Comparison of ENCODE assay signal across 16 cellular contexts in the genomic region with DNA sequence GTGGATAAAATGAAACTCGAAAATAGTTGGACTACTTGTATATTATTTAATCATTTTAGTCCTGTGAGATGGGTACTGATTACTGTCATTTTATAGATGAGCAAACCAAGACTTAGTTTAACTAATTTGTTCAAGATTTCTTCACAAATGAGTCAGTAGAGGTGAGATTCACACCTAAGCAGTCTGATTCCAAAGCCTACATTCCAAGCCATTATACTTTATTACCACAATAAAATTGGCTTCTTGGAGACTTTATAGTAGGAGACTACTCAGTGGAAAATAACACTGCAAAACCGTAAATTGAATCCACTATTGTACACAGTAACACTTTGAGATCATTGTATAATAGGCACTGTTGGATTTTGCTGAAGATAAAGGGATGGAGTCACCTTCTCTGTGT. TPM values are rescaled to one million over a fixed set of nuclear protein-coding genes. Genes with fewer than 3 reads are reported as not detected.
A peak's percentile ranks its signal among the peaks of the same experiment; 100 is the strongest.
DNase-seq lines count a peak whose midpoint lies in the region; ATAC-seq and TF ChIP-seq lines count a peak whose summit lies in the region.
"Had no signal": no experiment of that assay in that cellular context is flagged by ENCODE, and none has a peak within 500 bp of the region (broad histone marks: within the 10 kb centered on the region; RNA-seq: fewer than 3 reads in every experiment).

No MANE protein-coding gene starts in this region.

- BruUV-seq in OCI-LY7 (replicated peaks; lab: Mats Ljungman, UMichigan) = no TSS peak

- POLR2A ChIA-PET in activated CD4-positive, alpha-beta T cell treated with anti-CD3 and anti-CD28 coated beads, Interleukin-2, amount 10 ng/mL, durations not matched to agents 7 days and 5 days (lab: Charles Lee) = no interaction called here
- POLR2A ChIA-PET in OCI-LY7 (lab: Charles Lee) = no interaction called here

- H3K4me3 ChIP-seq in OCI-LY7 (ENCODE audit: low read depth, low read length, poor library complexity, severe bottlenecking) (peak overlapping the region; percentile 87), colonic mucosa (no peak overlapping the region), spleen (peak overlapping the region in 1 of 8 donors; percentile 85)

- H3K9me3 Mint-ChIP-seq in activated CD4-positive, alpha-beta T cell treated with anti-CD3 and anti-CD28 coated beads, Interleukin-2, amount 10 ng/mL, durations not matched to agents 7 days and 5 days = peaks cover 13% of the 10 kb centered on the region

- ATAC-seq in GM21576 (IDR thresholded peaks at IDR 0.05; ENCODE audit: unreplicated experiment) = no peak
- no peak for ATAC-seq in HG03039 (IDR thresholded peaks at IDR 0.05; ENCODE audit: unreplicated experiment)
- ATAC-seq: GM23338 had no signal

- H3K4me1 ChIP-seq in OCI-LY7 (ENCODE audit: insufficient read depth, low read length, poor library complexity, severe bottlenecking) (peaks cover 48% of the 10 kb centered on the region), colonic mucosa (peaks cover 11% of the 10 kb centered on the region), spleen (peaks cover 43 to 86% (median 70%) of the 10 kb centered on the region in 6 donors)

- CTCF ChIA-PET in activated CD4-positive, alpha-beta T cell treated with anti-CD3 and anti-CD28 coated beads, Interleukin-2, amount 10 ng/mL, durations not matched to agents 7 days and 5 days (lab: Charles Lee) = interaction anchor here (1.9 kb wide), 1 partner anchor 11 kb away, joined by 4 read pairs; no protein-coding TSS in a partner anchor
- CTCF ChIA-PET in OCI-LY7 (lab: Charles Lee; ENCODE audit: unreplicated experiment) = no interaction called here

- no peak for DNase-seq in activated CD4-positive, alpha-beta T cell treated with anti-CD3 and anti-CD28 coated beads, Interleukin-2, amount 10 ng/mL, durations not matched to agents 7 days and 5 days
- no peak for DNase-seq in activated CD4-positive, alpha-beta T cell treated with anti-CD3 and anti-CD28 coated beads for 48 hours
- DNase-seq in OCI-LY7 (ENCODE audit: low spot score) = no peak
- DNase-seq in colonic mucosa = no peak
- DNase-seq in spleen = no peak
- no peak for DNase-seq in T-helper 9 cell
- DNase-seq: aorta; kidney glomerular epithelial cell; NCI-H1048; NCI-H2171; stimulated activated CD4-positive, alpha-beta T cell treated with anti-CD3 and anti-CD28 coated beads, Interleukin-1b, Interleukin-23, amount 100 ng/mL, for 48 hours; WERI-Rb-1 had no signal

- H2AFZ ChIP-seq in OCI-LY7 (ENCODE audit: low read length) = no peak overlapping the region
- H2AFZ ChIP-seq: GM23338 had no signal

- no peak overlapping the region for H3K9ac ChIP-seq in colonic mucosa (ENCODE audit: low read depth in 2 of 2, low read length in 2 of 2)

- no peaks in the 10 kb centered on the region for H3K9me2 ChIP-seq in OCI-LY7 (ENCODE audit: insufficient read depth, low read length)

- TF ChIP-seq POLR2A in spleen (IDR thresholded peaks at IDR 0.05) = no peak

- peaks cover 42% of the 10 kb centered on the region for H3K36me3 Mint-ChIP-seq in activated CD4-positive, alpha-beta T cell treated with anti-CD3 and anti-CD28 coated beads, Interleukin-2, amount 10 ng/mL, durations not matched to agents 7 days and 5 days (ENCODE audit: low read depth)

- H3K4me1 Mint-ChIP-seq in activated CD4-positive, alpha-beta T cell treated with anti-CD3 and anti-CD28 coated beads, Interleukin-2, amount 10 ng/mL, durations not matched to agents 7 days and 5 days = peaks cover 76% of the 10 kb centered on the region

- peak overlapping the region; percentile 91 for H3K27ac Mint-ChIP-seq in activated CD4-positive, alpha-beta T cell treated with anti-CD3 and anti-CD28 coated beads, Interleukin-2, amount 10 ng/mL, durations not matched to agents 7 days and 5 days
- H3K27ac Mint-ChIP-seq: GM23338 had no signal

- H3K36me3 ChIP-seq in OCI-LY7 (ENCODE audit: insufficient read depth, low read length) = peaks cover 59% of the 10 kb centered on the region
- H3K36me3 ChIP-seq in colonic mucosa = no peaks in the 10 kb centered on the region
- H3K36me3 ChIP-seq in spleen = no peaks in the 10 kb centered on the region

- TF ChIP-seq CTCF in OCI-LY7 (conservative IDR thresholded peaks at IDR 0.05; ENCODE audit: low read length) = no peak
- no peak for TF ChIP-seq CTCF in colonic mucosa (IDR thresholded peaks at IDR 0.05)
- TF ChIP-seq CTCF in spleen (IDR thresholded peaks at IDR 0.05 in 8 of 11, conservative IDR thresholded peaks at IDR 0.05 in 3 of 11) = no peak

- 77 to 94% (median 87%) methylated on average over 2 of the region's 2 CpGs for WGBS in spleen, 5 donors

- H3K27ac ChIP-seq in OCI-LY7 (ENCODE audit: low read depth, low read length, poor library complexity, severe bottlenecking) (peak overlapping the region; percentile 67), colonic mucosa (peak overlapping the region; percentile 48), spleen (peak overlapping the region in 6 of 8 donors; percentile 47 to 95 (median 92))

- H3K9me3 ChIP-seq in OCI-LY7 (ENCODE audit: low read length) = peaks cover 20% of the 10 kb centered on the region
- H3K9me3 ChIP-seq in colonic mucosa = no peaks in the 10 kb centered on the region
- peaks cover 0 to 5% (median 2%) of the 10 kb centered on the region in 8 donors for H3K9me3 ChIP-seq in spleen

- intact Hi-C loops in OCI-LY7 (cut with micrococcal nuclease; ENCODE audit: unreplicated experiment) = loop anchor here (1.0 kb wide), 1 partner anchor 106 kb away; no protein-coding TSS in a partner anchor
- intact Hi-C loops in colonic mucosa (cut with DNase I) = no loop called here
- intact Hi-C loops in spleen (cut with DNase I; ENCODE audit: low total_unique reads) = no loop called here

- H3K4me2 ChIP-seq in OCI-LY7 (ENCODE audit: low read length) = peak overlapping the region; percentile 83

- no peaks in the 10 kb centered on the region for H3K27me3 Mint-ChIP-seq in activated CD4-positive, alpha-beta T cell treated with anti-CD3 and anti-CD28 coated beads, Interleukin-2, amount 10 ng/mL, durations not matched to agents 7 days and 5 days
- H3K27me3 Mint-ChIP-seq: dendritic cell treated with granulocyte-macrophage colony-stimulating factor and Interleukin-4, amounts not matched to agents 40 ng/mL and 50 ng/mL, for 4 days had no signal

- H4K20me1 ChIP-seq in OCI-LY7 (ENCODE audit: insufficient read depth, low read length) = peaks cover 28% of the 10 kb centered on the region

- H3K79me2 ChIP-seq in OCI-LY7 (ENCODE audit: insufficient read depth, low read depth, low read length) = peaks cover 93% of the 10 kb centered on the region

- peak overlapping the region; percentile 84 for H3K4me3 Mint-ChIP-seq in activated CD4-positive, alpha-beta T cell treated with anti-CD3 and anti-CD28 coated beads, Interleukin-2, amount 10 ng/mL, durations not matched to agents 7 days and 5 days

- no peaks in the 10 kb centered on the region for H3K27me3 ChIP-seq in colonic mucosa
- H3K27me3 ChIP-seq in spleen (replicated peaks in 1 of 7) = no peaks in the 10 kb centered on the region

RNA-seq across cellular contexts. Expression of gene PHTF2, which starts 2.2 kb away (rescaled TPM):
- 10 to 100 TPM; 33.6 to 39.5 TPM for total RNA-seq in activated CD4-positive, alpha-beta T cell treated with anti-CD3 and anti-CD28 coated beads, Interleukin-2, amount 10 ng/mL, durations not matched to agents 7 days and 5 days
- 26.9 and 29.6 TPM in 2 replicates for total RNA-seq in OCI-LY7 (2014; rRNA removed; shearing (Covaris generic))
- total RNA-seq in OCI-LY7 (2022) (62.0 and 62.4 TPM in 2 replicates), colonic mucosa (10 to 100 TPM in 1 of 2 donors, 1 to 10 TPM in 1; 9.7 to 13.9 TPM), spleen (10 to 100 TPM; 28.4 to 47.7 (median 35.9) TPM)
- 10 to 100 TPM; 13.3 to 24.6 (median 14.9) TPM for polyA plus RNA-seq in spleen

RNA-seq across cellular contexts. Expression of gene TMEM60, which starts 2.5 kb away (rescaled TPM):
- 10 to 100 TPM; 15.2 to 15.9 TPM for total RNA-seq in activated CD4-positive, alpha-beta T cell treated with anti-CD3 and anti-CD28 coated beads, Interleukin-2, amount 10 ng/mL, durations not matched to agents 7 days and 5 days
- total RNA-seq in OCI-LY7 (2014; rRNA removed; shearing (Covaris generic)) = 14.6 and 19.2 TPM in 2 replicates
- 23.5 and 29.7 TPM in 2 replicates for total RNA-seq in OCI-LY7 (2022)
- total RNA-seq in colonic mucosa = 10 to 100 TPM; 12.6 to 19.8 TPM
- total RNA-seq in spleen = 10 to 100 TPM; 10.1 to 22.3 (median 18.4) TPM
- polyA plus RNA-seq in spleen = 10 to 100 TPM; 31.1 to 33.1 (median 31.9) TPM
